7 cellular contexts compared by ENCODE assay signal in genomic region chr2:216284708-216285107, GRCh38.
"Had no signal": no experiment of that assay in that cellular context is flagged by ENCODE, and none has a peak within 500 bp of the region (broad histone marks: within the 10 kb centered on the region; RNA-seq: fewer than 3 reads in every experiment).

No MANE protein-coding gene starts in this region.

- H3K4me3 ChIP-seq: GM23248, HAP-1 had no signal

- H3K9me3 ChIP-seq: HAP-1 had no signal

- DNase-seq: GM23248, H7, HFFc6, KBM-7 had no signal

- H3K36me3 ChIP-seq: HAP-1 had no signal

- H3K27ac ChIP-seq: GM23248 had no signal

- H3K27ac Mint-ChIP-seq: HFFc6, IgD-negative memory B cell had no signal

- H3K9ac ChIP-seq: GM23248 had no signal

- H3K4me1 ChIP-seq: HAP-1 had no signal

- H3K36me3 Mint-ChIP-seq: IgD-negative memory B cell had no signal

- H2AFZ ChIP-seq: GM23248 had no signal

- H3K4me1 Mint-ChIP-seq: IgD-negative memory B cell had no signal

- ATAC-seq: HCT116 had no signal

- H3K4me3 Mint-ChIP-seq: HFFc6 had no signal

- H3K9me3 Mint-ChIP-seq: HFFc6, IgD-negative memory B cell had no signal
